22 cellular contexts compared by ENCODE assay signal in the genomic region with DNA sequence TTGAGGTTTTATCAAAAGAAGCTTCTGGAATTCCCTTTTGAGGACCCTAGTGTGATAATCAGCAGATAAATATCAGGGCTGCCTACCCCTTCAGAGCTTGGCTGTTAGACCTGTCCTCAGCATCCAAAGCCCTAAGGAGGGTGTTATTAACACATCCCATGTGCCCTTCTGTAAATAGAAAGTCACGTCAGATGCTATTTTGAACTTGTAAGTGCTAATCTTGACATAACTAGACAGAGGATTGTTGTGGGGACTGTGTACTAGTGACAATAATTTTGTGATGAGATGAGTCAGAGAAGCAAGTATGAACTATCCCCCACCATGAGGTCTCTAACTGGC. TPM values are rescaled to one million over a fixed set of nuclear protein-coding genes. Genes with fewer than 3 reads are reported as not detected.
"Had no signal": no experiment of that assay in that cellular context is flagged by ENCODE, and none has a peak within 500 bp of the region (broad histone marks: within the 10 kb centered on the region; RNA-seq: fewer than 3 reads in every experiment).

No MANE protein-coding gene starts in this region.

- H3K4me1 ChIP-seq: gastrocnemius medialis had no signal

- H3K27ac ChIP-seq: dorsolateral prefrontal cortex, gastrocnemius medialis, testis, tibial artery had no signal

- ATAC-seq: gastrocnemius medialis; mucosa of descending colon; naive thymus-derived CD8-positive, alpha-beta T cell; sciatic nerve; stimulated activated effector memory CD8-positive, alpha-beta T cell treated with anti-CD3 and anti-CD28 coated beads, Interleukin-12 subunit alpha, Interleukin-12 subunit beta, amount 100 ng/mL, for 72 hours had no signal

- H3K4me3 ChIP-seq: dorsolateral prefrontal cortex, gastrocnemius medialis, mucosa of descending colon, testis, tibial artery had no signal

- H3K36me3 ChIP-seq: gastrocnemius medialis, tibial artery had no signal

- H3K27me3 ChIP-seq: dorsolateral prefrontal cortex, gastrocnemius medialis, testis, tibial artery had no signal

- H3K9me3 ChIP-seq: gastrocnemius medialis, mucosa of descending colon, testis, tibial artery had no signal

- DNase-seq: caudate nucleus; cerebellar nuclear complex; dorsolateral prefrontal cortex; effector CD4-positive, alpha-beta T cell; gastrocnemius medialis; head of caudate nucleus; hippocampal formation; mesenchymal stem cell; mucosa of descending colon; naive thymus-derived CD8-positive, alpha-beta T cell; nephron progenitor cell; nucleus accumbens; posterior cingulate gyrus; retina; stimulated activated CD4-positive, alpha-beta T cell treated with anti-CD3 and anti-CD28 coated beads, Interleukin-2, amount 100 ng/mL, for 24 hours; stimulated activated CD4-positive, alpha-beta T cell treated with anti-CD3 and anti-CD28 coated beads, Interleukin-4, amount 100 ng/mL, for 24 hours; stimulated activated naive CD4-positive, alpha-beta T cell treated with Interleukin-2 at 50 U/mL for 16 hours; substantia nigra; testis; tibial artery had no signal

RNA-seq across cellular contexts. Expression of gene LAMA4, which starts 4.9 kb away (rescaled TPM):
- total RNA-seq: naive thymus-derived CD8-positive, alpha-beta T cell had no signal
- polyA plus RNA-seq: naive thymus-derived CD8-positive, alpha-beta T cell had no signal
